Comparison of ENCODE assay signal across 3 cellular contexts in the genomic region with DNA sequence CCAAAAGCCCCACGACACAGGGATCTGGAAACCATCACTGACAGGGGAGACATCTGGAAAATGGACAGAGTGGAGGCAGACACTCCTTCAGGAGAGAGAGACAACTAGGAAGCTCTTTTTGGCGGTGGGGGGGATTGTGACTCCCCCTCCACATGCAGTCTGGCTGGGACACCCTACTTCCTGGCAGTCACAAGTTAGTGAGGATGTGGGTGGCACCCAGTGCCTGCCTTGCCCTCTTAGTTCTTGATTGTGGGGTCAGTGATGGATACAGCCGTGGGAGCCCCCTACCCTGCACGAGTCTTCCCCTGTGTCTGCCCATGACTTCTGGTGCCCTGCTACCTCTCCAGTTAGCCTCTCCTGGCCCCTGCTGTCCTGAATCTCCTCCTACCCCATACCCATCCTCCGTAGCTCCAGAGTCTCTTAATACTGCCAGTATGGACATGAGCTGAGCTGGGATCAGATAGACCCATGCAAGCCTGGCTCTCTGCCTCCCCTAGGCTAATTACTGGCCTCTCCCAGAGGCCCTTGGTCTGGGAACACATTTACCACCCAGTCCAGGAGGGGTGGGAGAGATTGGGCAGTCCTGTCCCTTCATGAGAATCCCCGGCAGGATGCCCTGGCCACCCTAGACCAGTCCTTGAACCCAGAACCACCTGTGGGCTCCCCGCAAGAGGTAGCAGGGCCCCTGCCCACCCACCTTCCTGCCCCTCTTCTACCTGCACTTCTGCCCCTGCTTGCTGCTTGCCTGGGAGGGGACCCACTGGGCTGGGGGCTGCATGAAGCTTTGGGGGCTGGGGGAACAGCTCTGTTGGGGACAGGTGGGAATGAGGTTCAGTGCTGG.
TF ChIP-seq lines count a peak whose summit lies in the region.

No MANE protein-coding gene starts in this region.

TF ChIP-seq in A549, 52 proteins besides CTCF, POLR2A, EP300 and RAD21:
- TF ChIP-seq RFX5 (IDR thresholded peaks at IDR 0.05) (no peak), ZNF302 (CRISPR knock-in tag; IDR thresholded peaks at IDR 0.05) (no peak), MYC (IDR thresholded peaks at IDR 0.05; ENCODE audit: borderline replicate concordance, low read length) (no peak), KDM1A (IDR thresholded peaks at IDR 0.05; ENCODE audit: low read depth) (no peak), TP53 (CRISPR knock-in tag; IDR thresholded peaks at IDR 0.05) (no peak), FOXS1 (CRISPR knock-in tag; IDR thresholded peaks at IDR 0.05) (no peak), ZSCAN20 (CRISPR knock-in tag; IDR thresholded peaks at IDR 0.05) (no peak), FOSL2 (IDR thresholded peaks at IDR 0.05) (no peak), FOSL2 (CRISPR knock-in tag; IDR thresholded peaks at IDR 0.05) (no peak)

TF ChIP-seq in HCT116, 20 proteins besides CTCF, POLR2A, EP300 and RAD21:
- TF ChIP-seq SIN3A (IDR thresholded peaks at IDR 0.05; ENCODE audit: low read depth) (no peak), FOSL1 (IDR thresholded peaks at IDR 0.05; ENCODE audit: low read depth) (no peak), ZFX (IDR thresholded peaks at IDR 0.05) (no peak), EGR1 (IDR thresholded peaks at IDR 0.05; ENCODE audit: low read depth) (no peak)
- TF ChIP-seq, protein P1, sequence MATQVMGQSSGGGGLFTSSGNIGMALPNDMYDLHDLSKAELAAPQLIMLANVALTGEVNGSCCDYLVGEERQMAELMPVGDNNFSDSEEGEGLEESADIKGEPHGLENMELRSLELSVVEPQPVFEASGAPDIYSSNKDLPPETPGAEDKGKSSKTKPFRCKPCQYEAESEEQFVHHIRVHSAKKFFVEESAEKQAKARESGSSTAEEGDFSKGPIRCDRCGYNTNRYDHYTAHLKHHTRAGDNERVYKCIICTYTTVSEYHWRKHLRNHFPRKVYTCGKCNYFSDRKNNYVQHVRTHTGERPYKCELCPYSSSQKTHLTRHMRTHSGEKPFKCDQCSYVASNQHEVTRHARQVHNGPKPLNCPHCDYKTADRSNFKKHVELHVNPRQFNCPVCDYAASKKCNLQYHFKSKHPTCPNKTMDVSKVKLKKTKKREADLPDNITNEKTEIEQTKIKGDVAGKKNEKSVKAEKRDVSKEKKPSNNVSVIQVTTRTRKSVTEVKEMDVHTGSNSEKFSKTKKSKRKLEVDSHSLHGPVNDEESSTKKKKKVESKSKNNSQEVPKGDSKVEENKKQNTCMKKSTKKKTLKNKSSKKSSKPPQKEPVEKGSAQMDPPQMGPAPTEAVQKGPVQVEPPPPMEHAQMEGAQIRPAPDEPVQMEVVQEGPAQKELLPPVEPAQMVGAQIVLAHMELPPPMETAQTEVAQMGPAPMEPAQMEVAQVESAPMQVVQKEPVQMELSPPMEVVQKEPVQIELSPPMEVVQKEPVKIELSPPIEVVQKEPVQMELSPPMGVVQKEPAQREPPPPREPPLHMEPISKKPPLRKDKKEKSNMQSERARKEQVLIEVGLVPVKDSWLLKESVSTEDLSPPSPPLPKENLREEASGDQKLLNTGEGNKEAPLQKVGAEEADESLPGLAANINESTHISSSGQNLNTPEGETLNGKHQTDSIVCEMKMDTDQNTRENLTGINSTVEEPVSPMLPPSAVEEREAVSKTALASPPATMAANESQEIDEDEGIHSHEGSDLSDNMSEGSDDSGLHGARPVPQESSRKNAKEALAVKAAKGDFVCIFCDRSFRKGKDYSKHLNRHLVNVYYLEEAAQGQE (IDR thresholded peaks at IDR 0.05; ENCODE audit: low read depth): no peak
- TF ChIP-seq, protein P2, sequence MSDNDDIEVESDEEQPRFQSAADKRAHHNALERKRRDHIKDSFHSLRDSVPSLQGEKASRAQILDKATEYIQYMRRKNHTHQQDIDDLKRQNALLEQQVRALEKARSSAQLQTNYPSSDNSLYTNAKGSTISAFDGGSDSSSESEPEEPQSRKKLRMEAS (IDR thresholded peaks at IDR 0.05): no peak
- TF ChIP-seq, protein P3, sequence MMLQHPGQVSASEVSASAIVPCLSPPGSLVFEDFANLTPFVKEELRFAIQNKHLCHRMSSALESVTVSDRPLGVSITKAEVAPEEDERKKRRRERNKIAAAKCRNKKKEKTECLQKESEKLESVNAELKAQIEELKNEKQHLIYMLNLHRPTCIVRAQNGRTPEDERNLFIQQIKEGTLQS (IDR thresholded peaks at IDR 0.05): no peak

TF ChIP-seq in K562, 482 proteins besides CTCF, POLR2A, EP300 and RAD21:
- no peak for TF ChIP-seq GATAD2B (IDR thresholded peaks at IDR 0.05; ENCODE audit: borderline replicate concordance)
- TF ChIP-seq, protein P4, sequence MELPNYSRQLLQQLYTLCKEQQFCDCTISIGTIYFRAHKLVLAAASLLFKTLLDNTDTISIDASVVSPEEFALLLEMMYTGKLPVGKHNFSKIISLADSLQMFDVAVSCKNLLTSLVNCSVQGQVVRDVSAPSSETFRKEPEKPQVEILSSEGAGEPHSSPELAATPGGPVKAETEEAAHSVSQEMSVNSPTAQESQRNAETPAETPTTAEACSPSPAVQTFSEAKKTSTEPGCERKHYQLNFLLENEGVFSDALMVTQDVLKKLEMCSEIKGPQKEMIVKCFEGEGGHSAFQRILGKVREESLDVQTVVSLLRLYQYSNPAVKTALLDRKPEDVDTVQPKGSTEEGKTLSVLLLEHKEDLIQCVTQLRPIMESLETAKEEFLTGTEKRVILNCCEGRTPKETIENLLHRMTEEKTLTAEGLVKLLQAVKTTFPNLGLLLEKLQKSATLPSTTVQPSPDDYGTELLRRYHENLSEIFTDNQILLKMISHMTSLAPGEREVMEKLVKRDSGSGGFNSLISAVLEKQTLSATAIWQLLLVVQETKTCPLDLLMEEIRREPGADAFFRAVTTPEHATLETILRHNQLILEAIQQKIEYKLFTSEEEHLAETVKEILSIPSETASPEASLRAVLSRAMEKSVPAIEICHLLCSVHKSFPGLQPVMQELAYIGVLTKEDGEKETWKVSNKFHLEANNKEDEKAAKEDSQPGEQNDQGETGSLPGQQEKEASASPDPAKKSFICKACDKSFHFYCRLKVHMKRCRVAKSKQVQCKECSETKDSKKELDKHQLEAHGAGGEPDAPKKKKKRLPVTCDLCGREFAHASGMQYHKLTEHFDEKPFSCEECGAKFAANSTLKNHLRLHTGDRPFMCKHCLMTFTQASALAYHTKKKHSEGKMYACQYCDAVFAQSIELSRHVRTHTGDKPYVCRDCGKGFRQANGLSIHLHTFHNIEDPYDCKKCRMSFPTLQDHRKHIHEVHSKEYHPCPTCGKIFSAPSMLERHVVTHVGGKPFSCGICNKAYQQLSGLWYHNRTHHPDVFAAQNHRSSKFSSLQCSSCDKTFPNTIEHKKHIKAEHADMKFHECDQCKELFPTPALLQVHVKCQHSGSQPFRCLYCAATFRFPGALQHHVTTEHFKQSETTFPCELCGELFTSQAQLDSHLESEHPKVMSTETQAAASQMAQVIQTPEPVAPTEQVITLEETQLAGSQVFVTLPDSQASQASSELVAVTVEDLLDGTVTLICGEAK (IDR thresholded peaks at IDR 0.05): no peak
- TF ChIP-seq, protein P4 (CRISPR knock-in tag; IDR thresholded peaks at IDR 0.05): no peak
